Comparison of ENCODE assay signal across 27 cellular contexts in the genomic region with DNA sequence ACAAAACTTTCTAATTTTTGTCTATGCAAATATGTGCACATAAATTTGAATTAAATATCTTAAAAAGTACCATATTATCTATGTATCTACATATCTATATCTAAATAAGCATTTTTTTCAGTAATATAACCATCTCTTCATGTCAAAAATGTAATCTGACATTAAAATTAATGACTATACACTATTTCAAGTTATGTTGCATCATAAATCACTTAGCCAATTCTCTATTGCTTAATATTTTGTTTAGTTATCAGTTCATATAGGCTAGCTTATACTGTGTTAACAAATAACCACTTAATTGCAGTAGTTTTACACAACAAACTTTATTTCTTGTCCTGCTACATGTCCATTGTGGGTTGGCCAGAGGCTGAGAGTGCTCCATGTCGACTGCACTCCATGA.
"Had no signal": no experiment of that assay in that cellular context is flagged by ENCODE, and none has a peak within 500 bp of the region (broad histone marks: within the 10 kb centered on the region; RNA-seq: fewer than 3 reads in every experiment).

No MANE protein-coding gene starts in this region.

- H3K9me3 Mint-ChIP-seq: activated CD4-positive, alpha-beta T cell treated with anti-CD3 and anti-CD28 coated beads, Interleukin-2, amount 10 ng/mL, durations not matched to agents 24 days and 14 days; activated naive CD8-positive, alpha-beta T cell treated with anti-CD3 and anti-CD28 coated beads, Interleukin-2, amount 10 ng/mL, durations not matched to agents 7 days and 5 days had no signal

- H3K4me3 Mint-ChIP-seq: activated CD4-positive, alpha-beta memory T cell treated with anti-CD3 and anti-CD28 coated beads for 36 hours; activated CD4-positive, alpha-beta T cell treated with anti-CD3 and anti-CD28 coated beads for 36 hours; activated CD4-positive, alpha-beta T cell treated with anti-CD3 and anti-CD28 coated beads, Interleukin-2, amount 10 ng/mL, durations not matched to agents 24 days and 14 days; activated CD8-positive, alpha-beta memory T cell treated with anti-CD3 and anti-CD28 coated beads, Interleukin-2, amount 10 ng/mL, durations not matched to agents 7 days and 5 days; activated CD8-positive, alpha-beta T cell treated with anti-CD3 and anti-CD28 coated beads, Interleukin-2, amount 10 ng/mL, durations not matched to agents 7 days and 5 days; activated naive CD4-positive, alpha-beta T cell treated with anti-CD3 and anti-CD28 coated beads, Interleukin-2, amount 10 ng/mL, durations not matched to agents 7 days and 5 days; activated naive CD8-positive, alpha-beta T cell treated with anti-CD3 and anti-CD28 coated beads, Interleukin-2, amount 10 ng/mL, durations not matched to agents 7 days and 5 days; activated T-cell treated with anti-CD3 and anti-CD28 coated beads, Interleukin-2, amount 50 U/mL, for 24 hours; activated T-cell treated with anti-CD3 and anti-CD28 coated beads, Interleukin-2, amount 50 U/mL, for 72 hours; brain; effector memory CD8-positive, alpha-beta T cell had no signal

- H3K36me3 Mint-ChIP-seq: activated CD4-positive, alpha-beta memory T cell treated with anti-CD3 and anti-CD28 coated beads for 36 hours; activated naive CD4-positive, alpha-beta T cell treated with anti-CD3 and anti-CD28 coated beads, Interleukin-2, amount 10 ng/mL, durations not matched to agents 7 days and 5 days; activated naive CD8-positive, alpha-beta T cell treated with anti-CD3 and anti-CD28 coated beads, Interleukin-2, amount 10 ng/mL, durations not matched to agents 7 days and 5 days; brain had no signal

- H3K27ac ChIP-seq: ascending aorta, epithelial cell of prostate, esophagus squamous epithelium, gastroesophageal sphincter had no signal

- H3K27me3 ChIP-seq: ascending aorta, esophagus squamous epithelium, gastroesophageal sphincter, heart right ventricle had no signal

- H3K4me3 ChIP-seq: ascending aorta, esophagus squamous epithelium, gastroesophageal sphincter, heart right ventricle had no signal

- H3K4me1 Mint-ChIP-seq: activated CD4-positive, alpha-beta T cell treated with anti-CD3 and anti-CD28 coated beads, Interleukin-2, amount 10 ng/mL, durations not matched to agents 24 days and 14 days; activated naive CD4-positive, alpha-beta T cell treated with anti-CD3 and anti-CD28 coated beads, Interleukin-2, amount 10 ng/mL, durations not matched to agents 7 days and 5 days; activated naive CD8-positive, alpha-beta T cell treated with anti-CD3 and anti-CD28 coated beads, Interleukin-2, amount 10 ng/mL, durations not matched to agents 7 days and 5 days had no signal

- H3K27me3 Mint-ChIP-seq: activated CD4-positive, alpha-beta memory T cell treated with anti-CD3 and anti-CD28 coated beads for 36 hours; activated CD4-positive, alpha-beta T cell treated with anti-CD3 and anti-CD28 coated beads, Interleukin-2, amount 10 ng/mL, durations not matched to agents 24 days and 14 days; activated CD8-positive, alpha-beta memory T cell treated with anti-CD3 and anti-CD28 coated beads, Interleukin-2, amount 10 ng/mL, durations not matched to agents 7 days and 5 days; activated naive CD8-positive, alpha-beta T cell treated with anti-CD3 and anti-CD28 coated beads, Interleukin-2, amount 10 ng/mL, durations not matched to agents 7 days and 5 days; brain had no signal

- H3K9me3 ChIP-seq: ascending aorta, esophagus squamous epithelium had no signal

- H3K27ac Mint-ChIP-seq: activated CD4-positive, alpha-beta memory T cell treated with anti-CD3 and anti-CD28 coated beads for 36 hours; activated CD4-positive, alpha-beta T cell treated with anti-CD3 and anti-CD28 coated beads for 36 hours; activated CD4-positive, alpha-beta T cell treated with anti-CD3 and anti-CD28 coated beads, Interleukin-2, amount 10 ng/mL, durations not matched to agents 24 days and 14 days; activated CD8-positive, alpha-beta memory T cell treated with anti-CD3 and anti-CD28 coated beads, Interleukin-2, amount 10 ng/mL, durations not matched to agents 7 days and 5 days; activated CD8-positive, alpha-beta T cell treated with anti-CD3 and anti-CD28 coated beads, Interleukin-2, amount 10 ng/mL, durations not matched to agents 7 days and 5 days; activated naive CD4-positive, alpha-beta T cell treated with anti-CD3 and anti-CD28 coated beads, Interleukin-2, amount 10 ng/mL, durations not matched to agents 7 days and 5 days; activated naive CD4-positive, alpha-beta T cell treated with anti-CD3 and anti-CD28 coated beads, Interleukin-2, amount 50 U/mL, for 72 hours; activated naive CD8-positive, alpha-beta T cell treated with anti-CD3 and anti-CD28 coated beads, Interleukin-2, amount 10 ng/mL, durations not matched to agents 7 days and 5 days; activated T-cell treated with anti-CD3 and anti-CD28 coated beads, Interleukin-2, amount 50 U/mL, for 24 hours; activated T-cell treated with anti-CD3 and anti-CD28 coated beads, Interleukin-2, amount 50 U/mL, for 72 hours; brain; effector memory CD8-positive, alpha-beta T cell had no signal

- H3K36me3 ChIP-seq: ascending aorta, esophagus squamous epithelium, gastroesophageal sphincter, heart right ventricle had no signal

- H3K4me1 ChIP-seq: ascending aorta, gastroesophageal sphincter had no signal

- DNase-seq: activated CD4-positive, alpha-beta memory T cell treated with anti-CD3 and anti-CD28 coated beads for 36 hours; activated CD4-positive, alpha-beta T cell treated with anti-CD3 and anti-CD28 coated beads for 36 hours; activated CD4-positive, alpha-beta T cell treated with anti-CD3 and anti-CD28 coated beads, Interleukin-2, amount 10 ng/mL, durations not matched to agents 24 days and 14 days; activated CD4-positive, CD25-positive, alpha-beta regulatory T cell; activated CD4-positive, CD25-positive, alpha-beta regulatory T cell treated with anti-CD3 and anti-CD28 coated beads, Interleukin-2, amount 50 U/mL, for 72 hours; activated CD8-positive, alpha-beta memory T cell treated with anti-CD3 and anti-CD28 coated beads, Interleukin-2, amount 10 ng/mL, durations not matched to agents 7 days and 5 days; activated CD8-positive, alpha-beta memory T cell treated with anti-CD3 and anti-CD28 coated beads, Interleukin-2, amount 50 U/mL, for 4 hours; activated CD8-positive, alpha-beta T cell treated with anti-CD3 and anti-CD28 coated beads, Interleukin-2, amount 10 ng/mL, durations not matched to agents 7 days and 5 days; activated gamma-delta T cell; activated naive CD4-positive, alpha-beta T cell; activated naive CD4-positive, alpha-beta T cell treated with anti-CD3 and anti-CD28 coated beads, Interleukin-2, amount 10 ng/mL, durations not matched to agents 7 days and 5 days; activated naive CD8-positive, alpha-beta T cell treated with anti-CD3 and anti-CD28 coated beads, Interleukin-2, amount 10 ng/mL, durations not matched to agents 7 days and 5 days; activated T-cell treated with anti-CD3 and anti-CD28 coated beads, Interleukin-2, amount 50 U/mL, for 24 hours; activated T-cell treated with anti-CD3 and anti-CD28 coated beads, Interleukin-2, amount 50 U/mL, for 72 hours; caudate nucleus; cortex of kidney; dermis blood vessel endothelial cell; effector CD4-positive, alpha-beta T cell; effector memory CD8-positive, alpha-beta T cell; esophagus squamous epithelium; heart right ventricle; T-helper 2 cell had no signal
